21 cellular contexts compared by ENCODE assay signal in genomic region chr20:51019598-51020592, GRCh38. TPM values are rescaled to one million over a fixed set of nuclear protein-coding genes. Genes with fewer than 3 reads are reported as not detected.
A peak's percentile ranks its signal among the peaks of the same experiment; 100 is the strongest.
DNase-seq lines count a peak whose midpoint lies in the region; ATAC-seq and TF ChIP-seq lines count a peak whose summit lies in the region.
"Had no signal": no experiment of that assay in that cellular context is flagged by ENCODE, and none has a peak within 500 bp of the region (broad histone marks: within the 10 kb centered on the region; RNA-seq: fewer than 3 reads in every experiment).

No MANE protein-coding gene starts in this region.

- peaks cover 10 to 17% (median 10%) of the 10 kb centered on the region in 3 donors for H3K4me1 Mint-ChIP-seq in CD8-positive, alpha-beta memory T cell

- 0 out of 2 replicates have a peak overlapping the region, but pooled peaks have one; percentile 26 for H3K14ac ChIP-seq in IMR-90 (replicated peaks; ENCODE audit: low read depth, low read length)

- H3K4me1 ChIP-seq in BE2C (no peaks in the 10 kb centered on the region), IMR-90 (ENCODE audit: control insufficient read depth, insufficient read depth, low read length) (peaks cover 12% of the 10 kb centered on the region), mesendoderm (ENCODE audit: control insufficient read depth, low read depth, low read length) (peaks cover 11% of the 10 kb centered on the region)
- H3K4me1 ChIP-seq in CD8-positive, alpha-beta memory T cell (ENCODE audit: insufficient read depth, low read length) = no peaks in the 10 kb centered on the region

- H3K9me3 Mint-ChIP-seq in CD8-positive, alpha-beta memory T cell = no peaks in the 10 kb centered on the region

- H2BK20ac ChIP-seq in IMR-90 (ENCODE audit: low read depth, low read length) = no peak overlapping the region

- H3K79me1 ChIP-seq in IMR-90 (ENCODE audit: low read depth in 1 of 2, low read length in 2 of 2) (peaks cover 33 to 64% of the 10 kb centered on the region in 2 experiments), mesendoderm (ENCODE audit: low read length) (peaks cover 18% of the 10 kb centered on the region)

- no peak overlapping the region for H2BK5ac ChIP-seq in IMR-90 (ENCODE audit: low read depth, low read length, poor library complexity, severe bottlenecking)
- H2BK5ac ChIP-seq in mesendoderm (ENCODE audit: low read length) = no peak overlapping the region

- peaks cover 35 to 61% of the 10 kb centered on the region in 2 donors for H3K27me3 Mint-ChIP-seq in CD8-positive, alpha-beta memory T cell

- TF ChIP-seq RAD21 in IMR-90 (IDR thresholded peaks at IDR 0.05; ENCODE audit: low read length) = no peak

- no TSS peak for BruUV-seq in IMR-90 (replicated peaks; lab: Mats Ljungman, UMichigan)

- no peak overlapping the region for H2AFZ ChIP-seq in IMR-90 (replicated peaks; ENCODE audit: low read length, poor library complexity)

- H3K4ac ChIP-seq in IMR-90 (ENCODE audit: low read depth, low read length) (no peak overlapping the region), mesendoderm (ENCODE audit: low read depth, low read length) (no peak overlapping the region)

- H4K8ac ChIP-seq in IMR-90 (ENCODE audit: low read depth in 2 of 2, low read length in 2 of 2) (no peak overlapping the region), mesendoderm (ENCODE audit: low read depth, low read length) (no peak overlapping the region)

- H4K5ac ChIP-seq in IMR-90 (ENCODE audit: low read depth, low read length) (no peak overlapping the region), mesendoderm (ENCODE audit: low read length) (no peak overlapping the region)

- H2BK15ac ChIP-seq in IMR-90 (ENCODE audit: low read depth, low read length) = no peak overlapping the region
- H2BK15ac ChIP-seq in mesendoderm (replicated peaks; ENCODE audit: low read depth) = no peak overlapping the region

- H3K9me3 ChIP-seq in BE2C = no peaks in the 10 kb centered on the region
- H3K9me3 ChIP-seq in IMR-90 (ENCODE audit: control insufficient read depth, insufficient read depth, low read length) = no peaks in the 10 kb centered on the region
- H3K9me3 ChIP-seq in CD8-positive, alpha-beta memory T cell (ENCODE audit: low read length) = no peaks in the 10 kb centered on the region
- H3K9me3 ChIP-seq: gastroesophageal sphincter, mucosa of descending colon, upper lobe of left lung had no signal

- peaks cover 47% of the 10 kb centered on the region for H3K79me2 ChIP-seq in mesendoderm (ENCODE audit: control insufficient read depth, insufficient read depth, low read length)

- H3K18ac ChIP-seq in IMR-90 (ENCODE audit: low read depth, low read length) = no peak overlapping the region
- no peak overlapping the region for H3K18ac ChIP-seq in mesendoderm (ENCODE audit: low read length)

- in situ Hi-C loops in IMR-90 (cut with MboI; ENCODE audit: low sequenced_read_pairs) (no loop called here), astrocyte of the spinal cord (cut with HindIII; ENCODE audit: low sequenced_read_pairs) (no loop called here)

- H3K9ac ChIP-seq in IMR-90 (ENCODE audit: low read depth, low read length) (no peak overlapping the region), mesendoderm (ENCODE audit: low read length) (peak overlapping the region; percentile 50)

- ATAC-seq in IMR-90 (ENCODE audit: low read depth) = no peak
- no peak for ATAC-seq in HG02623 (IDR thresholded peaks at IDR 0.05; ENCODE audit: unreplicated experiment)
- ATAC-seq in GM18868 (IDR thresholded peaks at IDR 0.05; ENCODE audit: unreplicated experiment) = no peak
- ATAC-seq in GM18870 (IDR thresholded peaks at IDR 0.05; ENCODE audit: unreplicated experiment) = no peak
- ATAC-seq: gastroesophageal sphincter; HCT116; left colon; mucosa of descending colon; right cardiac atrium; stimulated activated naive CD8-positive, alpha-beta T cell treated with anti-CD3 and anti-CD28 coated beads, Interleukin-15, Interleukin-2, amounts not matched to agents 100 U/mL and 50 U/mL, for 24 hours had no signal

- H3K56ac ChIP-seq in IMR-90 (ENCODE audit: extremely low read depth, insufficient read depth, low read length) (no peak overlapping the region), mesendoderm (ENCODE audit: low read length) (peak overlapping the region; percentile 96)

- H3K36me3 ChIP-seq in BE2C = no peaks in the 10 kb centered on the region
- peaks cover 4% of the 10 kb centered on the region; the same call in 1 of the 2 replicates for H3K36me3 ChIP-seq in IMR-90 (ENCODE audit: control insufficient read depth, insufficient read depth, low read length)
- no peaks in the 10 kb centered on the region for H3K36me3 ChIP-seq in mesendoderm (ENCODE audit: control insufficient read depth, insufficient read depth, low read length)
- H3K36me3 ChIP-seq in CD8-positive, alpha-beta memory T cell (ENCODE audit: insufficient read depth, low read length) = no peaks in the 10 kb centered on the region
- H3K36me3 ChIP-seq: gastroesophageal sphincter, upper lobe of left lung had no signal

- no peak overlapping the region for H3K27ac Mint-ChIP-seq in CD8-positive, alpha-beta memory T cell

- H3K4me2 ChIP-seq in IMR-90 (ENCODE audit: low read depth, low read length) (no peak overlapping the region), mesendoderm (ENCODE audit: low read length) (peak overlapping the region; percentile 12)

- dilution Hi-C loops in IMR-90 (cut with HindIII; ENCODE audit: low sequenced_read_pairs, unreplicated experiment) = no loop called here

- DNase-seq in BE2C = peak; percentile 25
- no peak for DNase-seq in IMR-90
- no peak for DNase-seq in astrocyte of the spinal cord (ENCODE audit: low read depth, low spot score)
- no peak for DNase-seq in mesendoderm
- no peak for DNase-seq in CD8-positive, alpha-beta memory T cell
- DNase-seq: activated naive CD4-positive, alpha-beta T cell treated with Interleukin-2 at 50 U/mL for 16 hours; activated T-cell treated with anti-CD3 and anti-CD28 coated beads for 4 hours; aorta; Kasumi-1; left colon; mucosa of descending colon; NCI-H2227 treated with DMSO at 0.1 percent for 48 hours; right cardiac atrium; stimulated activated naive CD8-positive, alpha-beta T cell treated with anti-CD3 and anti-CD28 coated beads, Interleukin-15, Interleukin-2, amounts not matched to agents 100 U/mL and 50 U/mL, for 24 hours; T-helper 1 cell; upper lobe of left lung had no signal

- WGBS in IMR-90 (ENCODE audit: extremely low coverage in 2 of 2, insufficient read length in 1 of 2), 2 experiments = 91% methylated on average over 7 of the region's 21 CpGs; no CpG with 5 or more reads in 1 of the 2 experiments
- no CpG with 5 or more reads among the region's 21 CpGs for WGBS in mesendoderm (ENCODE audit: extremely low coverage, insufficient coverage, low lambda C conversion rate)

- H3K23ac ChIP-seq in IMR-90 (ENCODE audit: low read depth, low read length) = no peak overlapping the region
- no peak overlapping the region for H3K23ac ChIP-seq in mesendoderm (ENCODE audit: low read length)

- H3K4me3 ChIP-seq in BE2C (ENCODE audit: low read depth, low read length) (no peak overlapping the region), IMR-90 (ENCODE audit: insufficient read depth, low read depth, low read length) (no peak overlapping the region), astrocyte of the spinal cord (ENCODE audit: low read depth, low read length) (peak overlapping the region; percentile 78), mesendoderm (ENCODE audit: low read length) (no peak overlapping the region)
- H3K4me3 ChIP-seq in CD8-positive, alpha-beta memory T cell (ENCODE audit: low read length) = no peak overlapping the region
- H3K4me3 ChIP-seq: gastroesophageal sphincter, mucosa of descending colon, upper lobe of left lung had no signal

- no peak overlapping the region for H3K27ac ChIP-seq in IMR-90 (ENCODE audit: insufficient read depth, low read length)
- H3K27ac ChIP-seq in mesendoderm (ENCODE audit: low read depth, low read length) = no peak overlapping the region
- H3K27ac ChIP-seq in CD8-positive, alpha-beta memory T cell (ENCODE audit: low read depth, low read length) = no peak overlapping the region
- H3K27ac ChIP-seq: gastroesophageal sphincter, upper lobe of left lung had no signal

- no peaks in the 10 kb centered on the region for H3K36me3 Mint-ChIP-seq in CD8-positive, alpha-beta memory T cell

- H2AK9ac ChIP-seq in IMR-90 (replicated peaks; ENCODE audit: low read depth, low read length, poor library complexity) = no peak overlapping the region

- CTCF ChIA-PET in IMR-90 (lab: Yijun Ruan, JAX) = interaction anchor here (0.7 kb wide), 1 partner anchor 604 kb away, joined by 3 read pairs; no protein-coding TSS in a partner anchor
- CTCF ChIA-PET in CD8-positive, alpha-beta memory T cell (lab: Charles Lee) = interaction anchor here (0.7 kb wide), 1 partner anchor 251 kb away, joined by 4 read pairs; no protein-coding TSS in a partner anchor

- intact Hi-C loops in IMR-90 (cut with micrococcal nuclease) = loop anchor here (10.0 kb wide), 1 partner anchor 195 kb away; no protein-coding TSS in a partner anchor

- H2AK5ac ChIP-seq in IMR-90 (ENCODE audit: low read depth, low read length) = no peak overlapping the region
- H2AK5ac ChIP-seq in mesendoderm (ENCODE audit: low read length) = no peak overlapping the region

- H4K20me1 ChIP-seq in IMR-90 (ENCODE audit: insufficient read depth, low read length) = peaks cover 11% of the 10 kb centered on the region

- POLR2A ChIA-PET in IMR-90 (lab: Charles Lee; ENCODE audit: unreplicated experiment) = no interaction called here
- POLR2A ChIA-PET in CD8-positive, alpha-beta memory T cell (lab: Charles Lee) = no interaction called here

- no peak overlapping the region for H4K91ac ChIP-seq in IMR-90 (ENCODE audit: insufficient read depth, low read depth, low read length)

- H2BK120ac ChIP-seq in IMR-90 (ENCODE audit: low read depth, low read length) = no peak overlapping the region
- no peak overlapping the region for H2BK120ac ChIP-seq in mesendoderm (ENCODE audit: low read depth, low read length)

- H3K4me3 Mint-ChIP-seq in CD8-positive, alpha-beta memory T cell = no peak overlapping the region

- H3K9me1 ChIP-seq in IMR-90 (ENCODE audit: insufficient read depth, low read length) = peaks cover 3% of the 10 kb centered on the region; the same call in 1 of the 2 replicates

- H3K27me3 ChIP-seq in BE2C (peaks cover 28% of the 10 kb centered on the region), IMR-90 (ENCODE audit: control insufficient read depth, insufficient read depth, low read length) (peaks cover 2% of the 10 kb centered on the region; the same call in 1 of the 2 replicates), mesendoderm (ENCODE audit: insufficient read depth, low read length, poor library complexity) (no peaks in the 10 kb centered on the region)
- peaks cover 17% of the 10 kb centered on the region for H3K27me3 ChIP-seq in CD8-positive, alpha-beta memory T cell (ENCODE audit: insufficient read depth, low read length, poor library complexity, severe bottlenecking)

- TF ChIP-seq POLR2A in IMR-90 (IDR thresholded peaks at IDR 0.05; ENCODE audit: low read depth, low read length) = no peak

- TF ChIP-seq CTCF in BE2C (IDR thresholded peaks at IDR 0.05; ENCODE audit: low read depth, low read length) (no peak), IMR-90 (conservative IDR thresholded peaks at IDR 0.05; ENCODE audit: low read depth, low read length) (no peak), astrocyte of the spinal cord (IDR thresholded peaks at IDR 0.05; ENCODE audit: low read depth, low read length) (no peak)

RNA-seq across cellular contexts. Expression of gene KCNG1, which starts 3.0 kb away (rescaled TPM):
- 89.3 TPM for polyA plus RNA-seq in BE2C (2012; ENCODE audit: insufficient read depth, insufficient read length, low read depth)
- total RNA-seq in IMR-90 (2012; rRNA removed) = 23.6 and 23.7 TPM in 2 replicates
- polyA plus RNA-seq in IMR-90 (2012; rRNA removed) = 51.4 and 54.6 TPM in 2 replicates
- 46.1 and 81.9 TPM in 2 replicates for polyA plus RNA-seq in IMR-90 (2012; cell fraction: cytosol; rRNA removed)
- polyA plus RNA-seq in IMR-90 (2012; cell fraction: nucleus; rRNA removed; ENCODE audit: low replicate concordance) = 44.6 and 106 TPM in 2 replicates
- polyA plus RNA-seq in mesendoderm (2013, experiment 1 of 2) = 120 TPM
- 118 TPM for polyA plus RNA-seq in mesendoderm (2013, experiment 2 of 2)
- total RNA-seq in CD8-positive, alpha-beta memory T cell = 1 to 10 TPM; 3.4 to 4.5 TPM
- polyA plus RNA-seq in CD8-positive, alpha-beta memory T cell = not detected
